8 cellular contexts compared by ENCODE assay signal in genomic region chr19:35716985-35717664, GRCh38. TPM values are rescaled to one million over a fixed set of nuclear protein-coding genes. Genes with fewer than 3 reads are reported as not detected.
DNase-seq lines count a peak whose midpoint lies in the region; ATAC-seq, FAIRE-seq and TF ChIP-seq lines count a peak whose summit lies in the region.

No MANE protein-coding gene starts in this region.

- TF ChIP-seq POLR2A in GM12891 (IDR thresholded peaks at IDR 0.05; ENCODE audit: low read depth, low read length), result peak; percentile 52

- TF ChIP-seq CTCF in ascending aorta (IDR thresholded peaks at IDR 0.05), result peak; percentile 92 to 95 (median 93)

- peaks cover 23% of the 10 kb centered on the region for H3K36me3 Mint-ChIP-seq in T-helper 1 cell treated with Interleukin-12 subunit alpha and Interleukin-12 subunit beta and Interleukin-4 antibody, amounts not matched to agents 30 μg/mL and 1 μg/mL, for 36 hours (ENCODE audit: low read depth)

- WGBS in right cardiac atrium, result under 1% methylated on average over 61 of the region's 61 CpGs
- WGBS in aorta, 2 donors, result 0 to 1% methylated on average over 39 to 61 of the region's 61 CpGs

- FAIRE-seq in GM12891 (lab: Jason Lieb, UNC), result peak; percentile 94

- H3K27me3 Mint-ChIP-seq in T-helper 1 cell treated with Interleukin-12 subunit alpha and Interleukin-12 subunit beta and Interleukin-4 antibody, amounts not matched to agents 30 μg/mL and 1 μg/mL, for 36 hours (ENCODE audit: low read depth), result no peaks in the 10 kb centered on the region

- DNase-seq in GM12891 (ENCODE audit: insufficient read length, low spot score) (no peak), NCI-H1436 (lab: John Stamatoyannopoulos, UW) (peak; percentile 94), ascending aorta (ENCODE audit: low spot score in 2 of 2) (peak; percentile 88 to 98), right cardiac atrium (peak; percentile 97 to 99 (median 98)), aorta (peak; percentile 96 to 98)

- H3K4me1 ChIP-seq in ascending aorta (peaks cover 7 to 19% of the 10 kb centered on the region in 2 donors), right cardiac atrium (ENCODE audit: control insufficient read depth, insufficient read depth, low read length) (peaks cover 3% of the 10 kb centered on the region), rectal smooth muscle tissue (ENCODE audit: control insufficient read depth, insufficient read depth, low read length) (peaks cover 16% of the 10 kb centered on the region), aorta (ENCODE audit: control insufficient read depth in 1 of 2, insufficient read depth in 2 of 2, low read length in 2 of 2) (no peaks in the 10 kb centered on the region)

- peak overlapping the region; percentile 93 for H3K4me3 Mint-ChIP-seq in T-helper 1 cell treated with Interleukin-12 subunit alpha and Interleukin-12 subunit beta and Interleukin-4 antibody, amounts not matched to agents 30 μg/mL and 1 μg/mL, for 36 hours

- H3K27ac ChIP-seq in ascending aorta (peak overlapping the region; percentile 85 to 86), right cardiac atrium (ENCODE audit: low read length) (peak overlapping the region; percentile 79), rectal smooth muscle tissue (ENCODE audit: low read depth, low read length) (peak overlapping the region; percentile 86), aorta (ENCODE audit: low read depth in 1 of 2, low read length in 2 of 2) (peak overlapping the region in 1 of 2 donors; percentile 37)

- peaks cover 21 to 26% of the 10 kb centered on the region in 2 donors for H3K36me3 ChIP-seq in ascending aorta
- peaks cover 12% of the 10 kb centered on the region for H3K36me3 ChIP-seq in rectal smooth muscle tissue (ENCODE audit: control insufficient read depth, insufficient read depth, low read length)
- peaks cover 0 to 5% of the 10 kb centered on the region in 2 donors for H3K36me3 ChIP-seq in aorta (ENCODE audit: control insufficient read depth in 1 of 2, insufficient read depth in 2 of 2, low read length in 1 of 2)

- H3K9me3 ChIP-seq in ascending aorta (no peaks in the 10 kb centered on the region), right cardiac atrium (ENCODE audit: control insufficient read depth, low read length) (no peaks in the 10 kb centered on the region), aorta (ENCODE audit: control insufficient read depth, low read length) (no peaks in the 10 kb centered on the region)

- intact Hi-C loops in ascending aorta (cut with DNase I) (loop anchor here (1.0 to 2.0 kb wide), 12 partner anchors 15 to 214 kb away; partner anchors contain the start of genes ARHGAP33, HAUS5, HSPB6 and PSENEN), right cardiac atrium (cut with DNase I) (loop anchor here in 2 of 4 donors (1.0 to 2.0 kb wide), 3 partner anchors 22 to 168 kb away; no protein-coding TSS in a partner anchor), aorta (cut with DNase I) (loop anchor here (1.0 to 5.0 kb wide), 3 partner anchors 23 to 170 kb away; partner anchors contain the start of gene TMEM147 (in 1 of the 2))

- H3K27ac Mint-ChIP-seq in T-helper 1 cell treated with Interleukin-12 subunit alpha and Interleukin-12 subunit beta and Interleukin-4 antibody, amounts not matched to agents 30 μg/mL and 1 μg/mL, for 36 hours, result peak overlapping the region; percentile 97

- peak overlapping the region; percentile 74 for H3K9ac ChIP-seq in rectal smooth muscle tissue (ENCODE audit: low read length)

- H3K4me3 ChIP-seq in ascending aorta (peak overlapping the region; percentile 79 to 95), right cardiac atrium (ENCODE audit: low read length) (peak overlapping the region; percentile 94), rectal smooth muscle tissue (ENCODE audit: low read length) (peak overlapping the region; percentile 90), aorta (ENCODE audit: low read length in 2 of 2) (peak overlapping the region; percentile 76 to 93)

- no peaks in the 10 kb centered on the region for H3K9me3 Mint-ChIP-seq in T-helper 1 cell treated with Interleukin-12 subunit alpha and Interleukin-12 subunit beta and Interleukin-4 antibody, amounts not matched to agents 30 μg/mL and 1 μg/mL, for 36 hours

- H3K4me1 Mint-ChIP-seq in T-helper 1 cell treated with Interleukin-12 subunit alpha and Interleukin-12 subunit beta and Interleukin-4 antibody, amounts not matched to agents 30 μg/mL and 1 μg/mL, for 36 hours (ENCODE audit: low read depth), result peaks cover 49% of the 10 kb centered on the region

- ATAC-seq in HG02759 (IDR thresholded peaks at IDR 0.05; ENCODE audit: unreplicated experiment) (peak; percentile 70), right cardiac atrium (peak; percentile 95 to 96), aorta (ENCODE audit: low FRiP score) (peak; percentile 97)

- H3K27me3 ChIP-seq in ascending aorta (no peaks in the 10 kb centered on the region), right cardiac atrium (ENCODE audit: control insufficient read depth, insufficient read depth) (no peaks in the 10 kb centered on the region), rectal smooth muscle tissue (ENCODE audit: control insufficient read depth, insufficient read depth, low read length) (no peaks in the 10 kb centered on the region), aorta (ENCODE audit: control insufficient read depth in 1 of 2, insufficient read depth in 2 of 2, low read length in 1 of 2) (no peaks in the 10 kb centered on the region)

TF ChIP-seq in GM12891, 5 proteins besides CTCF, POLR2A, EP300 and RAD21:
- TF ChIP-seq SPI1 (IDR thresholded peaks at IDR 0.05; ENCODE audit: low read depth, low read length) (no peak), PAX5 (IDR thresholded peaks at IDR 0.05; ENCODE audit: insufficient read depth, low read length, severe bottlenecking) (peak; percentile 1), POLR2AphosphoS5 (IDR thresholded peaks at IDR 0.05; ENCODE audit: low read depth, low read length) (no peak; the same call in 1 of the 2 replicates), TAF1 (IDR thresholded peaks at IDR 0.05; ENCODE audit: low read depth, low read length) (0 out of 2 replicates have a peak, but pooled peaks have one; percentile 15), POU2F2 (IDR thresholded peaks at IDR 0.05; ENCODE audit: low read depth, low read length) (peak; percentile 36; the same call in 1 of the 2 replicates)

RNA-seq across cellular contexts. Expression of gene KMT2B, which starts 0.7 kb away (rescaled TPM):
- polyA plus RNA-seq in GM12891 (2012; ENCODE audit: low read depth, missing spikeins), result 23.7 TPM
- total RNA-seq in ascending aorta, result 25.5 TPM
- total RNA-seq in right cardiac atrium, result 10 to 100 TPM; 14.7 to 19.1 (median 17.8) TPM
- polyA plus RNA-seq in right cardiac atrium, result 13.8 TPM
- total RNA-seq in aorta, result 10 to 100 TPM; 33.6 to 37.9 TPM
- 10 to 100 TPM in 1 of 2 donors, 1 to 10 TPM in 1; 6.4 to 43.3 TPM for polyA plus RNA-seq in aorta

RNA-seq across cellular contexts. Expression of gene ZBTB32, which starts 12.8 kb away (rescaled TPM):
- 31.2 TPM for polyA plus RNA-seq in GM12891 (2012; ENCODE audit: low read depth, missing spikeins)
- total RNA-seq in ascending aorta (not detected), right cardiac atrium (not detected), aorta (under 1 TPM in 1 of 2 donors, not detected in 1; 0.19 TPM)
- polyA plus RNA-seq in right cardiac atrium (not detected), aorta (not detected)

RNA-seq across cellular contexts. Expression of gene IGFLR1, which starts 25.1 kb away (rescaled TPM):
- 39.6 TPM for polyA plus RNA-seq in GM12891 (2012; ENCODE audit: low read depth, missing spikeins)
- total RNA-seq in ascending aorta, result not detected
- 1 to 10 TPM; 1.8 to 6.3 (median 4.4) TPM for total RNA-seq in right cardiac atrium
- polyA plus RNA-seq in right cardiac atrium, result 4.7 TPM
- total RNA-seq in aorta, result 10 to 100 TPM in 1 of 2 donors, 1 to 10 TPM in 1; 8.1 to 14.9 TPM
- polyA plus RNA-seq in aorta, result 10 to 100 TPM in 1 of 2 donors, 1 to 10 TPM in 1; 5.1 to 10.9 TPM

RNA-seq across cellular contexts. Expression of gene U2AF1L4, which starts 28.1 kb away (rescaled TPM):
- 18.8 TPM for polyA plus RNA-seq in GM12891 (2012; ENCODE audit: low read depth, missing spikeins)
- total RNA-seq in ascending aorta, result not detected
- total RNA-seq in right cardiac atrium, result 10 to 100 TPM; 19.6 to 31.3 (median 22.8) TPM
- polyA plus RNA-seq in right cardiac atrium, result 32.3 TPM
- 10 to 100 TPM; 14.8 to 22.0 TPM for total RNA-seq in aorta
- 10 to 100 TPM; 24.7 to 70.4 TPM for polyA plus RNA-seq in aorta

RNA-seq across cellular contexts. Expression of gene PSENEN, which starts 28.3 kb away (rescaled TPM):
- 31.0 TPM for polyA plus RNA-seq in GM12891 (2012; ENCODE audit: low read depth, missing spikeins)
- total RNA-seq in ascending aorta, result 110 TPM
- total RNA-seq in right cardiac atrium, result 10 to 100 TPM; 40.0 to 50.4 (median 43.8) TPM
- polyA plus RNA-seq in right cardiac atrium, result 69.7 TPM
- 10 to 100 TPM; 32.9 to 37.0 TPM for total RNA-seq in aorta
- polyA plus RNA-seq in aorta, result 10 to 100 TPM; 32.4 to 59.2 TPM
